ENCODE assay signal across 27 cellular contexts in genomic region chr1:69533343-69533742, GRCh38.
"Had no signal": no experiment of that assay in that cellular context is flagged by ENCODE, and none has a peak within 500 bp of the region (broad histone marks: within the 10 kb centered on the region; RNA-seq: fewer than 3 reads in every experiment).

No MANE protein-coding gene starts in this region.

- H3K79me2 ChIP-seq: hepatocyte, parathyroid adenoma had no signal

- DNase-seq: kidney; left colon; left lung; lower lobe of right lung; mesendoderm; naive B cell; natural killer cell; nephron progenitor cell; occipital lobe; psoas muscle; right lobe of liver; stimulated activated CD4-positive, alpha-beta T cell treated with anti-CD3 and anti-CD28 coated beads, Interleukin-1b, Interleukin-23, amount 100 ng/mL, for 48 hours; stimulated activated CD4-positive, alpha-beta T cell treated with anti-CD3 and anti-CD28 coated beads, Interleukin-2, amount 100 ng/mL, for 48 hours; stimulated activated CD4-positive, alpha-beta T cell treated with anti-CD3 and anti-CD28 coated beads, Interleukin-4, amount 100 ng/mL, for 4 hours; stimulated activated CD8-positive, alpha-beta memory T cell treated with anti-CD3 and anti-CD28 coated beads, Interleukin-4, amount 100 ng/mL, for 48 hours; stimulated activated naive CD4-positive, alpha-beta T cell treated with Interleukin-2 at 50 U/mL for 16 hours; stomach; testis; thyroid gland; upper lobe of right lung; uterus had no signal

- H2AFZ ChIP-seq: hepatocyte, neural progenitor cell, parathyroid adenoma had no signal

- H3K27ac ChIP-seq: hepatocyte, left lung, lower lobe of right lung, neural progenitor cell, neutrophil, parathyroid adenoma, psoas muscle, right atrium auricular region, right lobe of liver, stomach, testis, thyroid gland, upper lobe of right lung, uterus had no signal

- H3K9me3 ChIP-seq: left lung, lower lobe of right lung, neutrophil, psoas muscle, right atrium auricular region, right lobe of liver, stomach, testis, thyroid gland, upper lobe of right lung, uterus had no signal

- H3K4me2 ChIP-seq: hepatocyte, neural progenitor cell, smooth muscle cell had no signal

- H3K27me3 ChIP-seq: hepatocyte, left lung, neural progenitor cell, neutrophil, right atrium auricular region, right lobe of liver, stomach, testis, thyroid gland, upper lobe of right lung, uterus had no signal

- H3K4me1 ChIP-seq: left lung, lower lobe of right lung, neural progenitor cell, parathyroid adenoma, psoas muscle, right atrium auricular region, right lobe of liver, stomach, testis, thyroid gland, upper lobe of right lung, uterus had no signal

- H3K36me3 ChIP-seq: left lung, lower lobe of right lung, neural progenitor cell, neutrophil, right atrium auricular region, right lobe of liver, stomach, thyroid gland, upper lobe of right lung, uterus had no signal

- H3K4me3 ChIP-seq: hepatocyte, left lung, lower lobe of right lung, neural progenitor cell, psoas muscle, right atrium auricular region, right lobe of liver, smooth muscle cell, stomach, testis, thyroid gland, upper lobe of right lung, uterus had no signal

- H3K9ac ChIP-seq: neural progenitor cell, parathyroid adenoma had no signal
